In the genomic region with DNA sequence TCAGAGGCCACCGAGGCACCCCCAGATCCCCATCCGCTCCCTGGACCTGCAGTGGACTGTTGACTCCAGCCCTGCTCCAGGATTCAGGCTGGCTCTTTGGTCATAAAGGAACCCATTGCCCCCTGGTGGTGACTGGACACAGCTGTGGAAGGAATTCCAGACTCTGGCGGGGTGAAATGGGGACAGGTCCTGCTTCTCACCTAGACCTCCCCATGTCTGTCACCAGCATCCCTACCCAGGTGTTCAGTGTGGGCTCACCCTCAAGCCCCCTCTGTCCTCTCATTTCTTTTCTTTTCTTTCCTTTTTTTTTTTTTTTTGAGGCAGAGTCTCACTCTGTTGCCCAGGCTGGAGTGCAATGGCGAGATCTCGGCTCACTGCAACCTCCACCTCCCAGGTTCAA, we compare ENCODE assay signal across 8 cellular contexts. TPM values are rescaled to one million over a fixed set of nuclear protein-coding genes. Genes with fewer than 3 reads are reported as not detected.
DNase-seq lines count a peak whose midpoint lies in the region; ATAC-seq and TF ChIP-seq lines count a peak whose summit lies in the region.

No MANE protein-coding gene starts in this region.

- ATAC-seq in GM21737 (IDR thresholded peaks at IDR 0.05; ENCODE audit: unreplicated experiment) (no peak), GM18868 (IDR thresholded peaks at IDR 0.05; ENCODE audit: unreplicated experiment) (no peak)

- no peak for TF ChIP-seq EP300 in ovary (IDR thresholded peaks at IDR 0.05)

- intact Hi-C loops in ovary (cut with DNase I) = loop anchor here (1.0 to 5.0 kb wide), 5 partner anchors 82 to 201 kb away; partner anchors contain the start of genes CDK9 (in 1 of the 4), LRSAM1 (in 1 of the 4) and RPL12 (in 1 of the 4)

- TF ChIP-seq POLR2A in ovary (IDR thresholded peaks at IDR 0.05) = peak; percentile 16

- H3K4me3 ChIP-seq in LNCaP clone FGC (ENCODE audit: low read depth, low read length) (no peak overlapping the region), ovary (no peak overlapping the region)

- H3K9me3 ChIP-seq in ovary = no peaks in the 10 kb centered on the region

- WGBS in ovary, 3 donors = 50 to 59% (median 50%) methylated on average over 5 of the region's 5 CpGs

- DNase-seq in DMS153 (lab: John Stamatoyannopoulos, UW) (peak; percentile 60), LNCaP clone FGC (ENCODE audit: low read depth) (peak; percentile 44), SHP77 treated with DMSO at 0.1 percent for 48 hours (lab: John Stamatoyannopoulos, UW) (peak; percentile 31), germinal center (ENCODE audit: low spot score) (peak; percentile 44), ovary (peak; percentile 81 to 90 (median 82))
- peak; percentile 49 for DNase-seq in activated naive CD4-positive, alpha-beta T cell treated with anti-CD3 and anti-CD28 coated beads, Interleukin-2, amount 50 U/mL, for 16 hours

- H3K27ac ChIP-seq in ovary = no peak overlapping the region

- no peaks in the 10 kb centered on the region for H3K4me1 ChIP-seq in ovary (ENCODE audit: insufficient read depth)

- H3K36me3 ChIP-seq in ovary = no peaks in the 10 kb centered on the region

- peak; percentile 88 for TF ChIP-seq CTCF in LNCaP clone FGC (IDR thresholded peaks at IDR 0.05; ENCODE audit: control insufficient read depth, extremely low read depth, insufficient read depth)
- peak; percentile 48 to 94 (median 92) for TF ChIP-seq CTCF in ovary (IDR thresholded peaks at IDR 0.05)

- H3K27me3 ChIP-seq in ovary = no peaks in the 10 kb centered on the region

RNA-seq across cellular contexts. Expression of gene STXBP1, which starts 25.5 kb away (rescaled TPM):
- 100 to 1,000 TPM in 1 of 7 donors, 10 to 100 TPM in 6; 46.8 to 102 (median 75.7) TPM for total RNA-seq in ovary
- polyA plus RNA-seq in ovary = 10 to 100 TPM; 18.8 to 84.2 TPM

Comparison
In these comparisons a context has a peak if more than half of its experiments do, and no peak if none do; other contexts are left out.
1. DNase-seq: peak in every context shown above with its lines; median percentile 82 in ovary; 60 in DMS153; 49 in activated naive CD4-positive, alpha-beta T cell treated with anti-CD3 and anti-CD28 coated beads, Interleukin-2, amount 50 U/mL, for 16 hours; 44 in LNCaP clone FGC; 44 in germinal center; 31 in SHP77 treated with DMSO at 0.1 percent for 48 hours.